22 cellular contexts compared by ENCODE assay signal in the genomic region with DNA sequence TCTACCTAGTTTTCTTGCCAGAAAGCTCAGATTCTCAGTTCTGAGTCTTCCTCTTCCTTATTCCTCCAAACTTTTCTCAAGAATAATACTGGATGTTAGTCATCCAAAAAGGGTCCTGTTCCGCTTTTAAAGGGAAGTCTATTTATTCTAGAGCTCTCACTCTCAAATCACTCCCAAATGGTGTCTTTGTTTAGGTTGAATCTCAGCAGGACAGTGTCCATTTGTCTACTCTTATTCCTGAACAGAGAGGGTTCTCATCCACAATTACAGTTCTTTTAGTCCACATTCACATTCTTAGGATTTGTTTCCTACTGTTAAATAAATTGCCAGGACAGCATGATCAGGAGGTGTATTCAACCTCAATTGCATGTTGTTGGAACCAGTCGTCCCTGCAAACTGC.
DNase-seq lines count a peak whose midpoint lies in the region; ATAC-seq, FAIRE-seq and TF ChIP-seq lines count a peak whose summit lies in the region.
"Had no signal": no experiment of that assay in that cellular context is flagged by ENCODE, and none has a peak within 500 bp of the region (broad histone marks: within the 10 kb centered on the region; RNA-seq: fewer than 3 reads in every experiment).

No MANE protein-coding gene starts in this region.

- CTCF ChIA-PET in GM12878 (lab: Yijun Ruan, JAX), result interaction anchor here (1.2 to 1.4 kb wide), 4 partner anchors 12 to 19 kb away, joined by 3 to 4 read pairs (median 3); no protein-coding TSS in a partner anchor

- H3K9me2 ChIP-seq in neural cell (ENCODE audit: insufficient read depth, low read length), result no peaks in the 10 kb centered on the region

- H3K9ac ChIP-seq in GM12878 (ENCODE audit: control insufficient read depth, insufficient read depth, low read length) (no peak overlapping the region), neural cell (ENCODE audit: low read length) (no peak overlapping the region)

- no peaks in the 10 kb centered on the region for H3K27me3 Mint-ChIP-seq in T-helper 2 cell treated with Interferon-gamma antibody and Interleukin-4, amounts not matched to agents 5 μg/mL and 100 μg/mL, for 36 hours (ENCODE audit: low read depth)
- H3K27me3 Mint-ChIP-seq in stimulated activated naive B cell treated with anti-CD40 and anti-IgM and Interleukin-4, amounts not matched to agents 10 μg/mL and 1 μg/mL and 100 μg/mL, for 72 hours, result no peaks in the 10 kb centered on the region
- H3K27me3 Mint-ChIP-seq: CD4-positive, CD25-positive, alpha-beta regulatory T cell; CD8-positive, alpha-beta memory T cell had no signal

- TF ChIP-seq POLR2A in GM12878 (IDR thresholded peaks at IDR 0.05; ENCODE audit: low read depth, low read length), result no peak

- RAD21 ChIA-PET in GM12878 (lab: Charles Lee; ENCODE audit: unreplicated experiment), result no interaction called here

- no peak overlapping the region for H3K4me2 ChIP-seq in GM12878 (ENCODE audit: control insufficient read depth, insufficient read depth)
- no peak overlapping the region for H3K4me2 ChIP-seq in neural cell (ENCODE audit: low read length)

- TF ChIP-seq RAD21 in GM12878 (IDR thresholded peaks at IDR 0.05; ENCODE audit: insufficient read depth, low read depth, low read length), result no peak
- no peak for TF ChIP-seq RAD21 in neural cell (conservative IDR thresholded peaks at IDR 0.05)

- H3K4me1 Mint-ChIP-seq in T-helper 2 cell treated with Interferon-gamma antibody and Interleukin-4, amounts not matched to agents 5 μg/mL and 100 μg/mL, for 36 hours (ENCODE audit: low read depth), result no peaks in the 10 kb centered on the region
- no peaks in the 10 kb centered on the region for H3K4me1 Mint-ChIP-seq in stimulated activated naive B cell treated with anti-CD40 and anti-IgM and Interleukin-4, amounts not matched to agents 10 μg/mL and 1 μg/mL and 100 μg/mL, for 72 hours
- H3K4me1 Mint-ChIP-seq: CD4-positive, CD25-positive, alpha-beta regulatory T cell; CD8-positive, alpha-beta memory T cell had no signal

- H3K27me3 ChIP-seq in GM12878 (replicated peaks in 1 of 2; ENCODE audit: control insufficient read depth in 2 of 2, insufficient read depth in 2 of 2, low read length in 1 of 2) (no peaks in the 10 kb centered on the region; a peak in 1 of 4 replicates), neural cell (ENCODE audit: insufficient read depth, low read depth, low read length) (no peaks in the 10 kb centered on the region)
- H3K27me3 ChIP-seq: BE2C had no signal

- intact Hi-C loops in GM12878 (cut with micrococcal nuclease; ENCODE audit: unreplicated experiment), result no loop called here

- H3K4me3 Mint-ChIP-seq in T-helper 2 cell treated with Interferon-gamma antibody and Interleukin-4, amounts not matched to agents 5 μg/mL and 100 μg/mL, for 36 hours, result no peak overlapping the region
- H3K4me3 Mint-ChIP-seq in stimulated activated naive B cell treated with anti-CD40 and anti-IgM and Interleukin-4, amounts not matched to agents 10 μg/mL and 1 μg/mL and 100 μg/mL, for 72 hours, result no peak overlapping the region
- H3K4me3 Mint-ChIP-seq: CD4-positive, CD25-positive, alpha-beta regulatory T cell; CD8-positive, alpha-beta memory T cell had no signal

- WGBS in GM12878 (ENCODE audit: insufficient coverage, insufficient replicate concordance, low lambda C conversion rate, missing lambda C conversion rate), result 14% methylated on average over 2 of the region's 2 CpGs

- H3K4me1 ChIP-seq in GM12878 (ENCODE audit: control insufficient read depth, insufficient read depth, low read length), result no peaks in the 10 kb centered on the region
- H3K4me1 ChIP-seq: BE2C, Caco-2 had no signal

- ATAC-seq in GM12878, result peak; percentile 40
- no peak for ATAC-seq in stimulated activated naive B cell treated with anti-CD40 and anti-IgM and Interleukin-4, amounts not matched to agents 10 μg/mL and 1 μg/mL and 100 μg/mL, for 72 hours (replicated peaks)

- no TSS peak for BruUV-seq in GM12878 (replicated peaks; lab: Mats Ljungman, UMichigan)

- H4K20me1 ChIP-seq in GM12878 (ENCODE audit: control insufficient read depth, insufficient read depth) (no peaks in the 10 kb centered on the region; the same call in 1 of the 2 replicates), neural cell (ENCODE audit: insufficient read depth) (no peaks in the 10 kb centered on the region)

- DNase-seq in NCI-H69 (lab: John Stamatoyannopoulos, UW), result peak; percentile 19
- DNase-seq in NOMO-1 treated with dmso at 0.1 percent for 144 hours (lab: John Stamatoyannopoulos, UW; ENCODE audit: unreplicated experiment), result peak; percentile 1
- DNase-seq in GM12878 (ENCODE audit: low read depth, low spot score), result no peak
- no peak for DNase-seq in T-helper 2 cell treated with Interferon-gamma antibody and Interleukin-4, amounts not matched to agents 5 μg/mL and 100 μg/mL, for 36 hours (ENCODE audit: low spot score)
- no peak for DNase-seq in DMS 273 treated with DMSO at 0.1 percent for 48 hours (lab: John Stamatoyannopoulos, UW)
- DNase-seq in NCI-H510A (lab: John Stamatoyannopoulos, UW), result no peak
- no peak for DNase-seq in stimulated activated naive B cell treated with anti-CD40 and anti-IgM and Interleukin-4, amounts not matched to agents 10 μg/mL and 1 μg/mL and 100 μg/mL, for 72 hours
- DNase-seq: ACHN; BE2C; C1 segment of cervical spinal cord; Caco-2; CD4-positive, CD25-positive, alpha-beta regulatory T cell; CD8-positive, alpha-beta memory T cell; DMS153; DMS79; GDM1; GOT3 had no signal

- SMC1A ChIA-PET in GM12878 (lab: Charles Lee; ENCODE audit: uncharacterized antibody, unreplicated experiment), result interaction anchor here (0.8 to 1.0 kb wide), 3 partner anchors 9 to 21 kb away, joined by 3 read pairs; no protein-coding TSS in a partner anchor

- no peaks in the 10 kb centered on the region for H3K36me3 ChIP-seq in GM12878 (ENCODE audit: control insufficient read depth in 2 of 2, insufficient read depth in 2 of 2, low read length in 1 of 2)
- no peaks in the 10 kb centered on the region for H3K36me3 ChIP-seq in neural cell (ENCODE audit: insufficient read depth, low read length)
- H3K36me3 ChIP-seq: BE2C, HAP-1 had no signal

- no peaks in the 10 kb centered on the region for H3K36me3 Mint-ChIP-seq in T-helper 2 cell treated with Interferon-gamma antibody and Interleukin-4, amounts not matched to agents 5 μg/mL and 100 μg/mL, for 36 hours (ENCODE audit: low read depth)
- no peaks in the 10 kb centered on the region for H3K36me3 Mint-ChIP-seq in stimulated activated naive B cell treated with anti-CD40 and anti-IgM and Interleukin-4, amounts not matched to agents 10 μg/mL and 1 μg/mL and 100 μg/mL, for 72 hours
- H3K36me3 Mint-ChIP-seq: CD4-positive, CD25-positive, alpha-beta regulatory T cell; CD8-positive, alpha-beta memory T cell had no signal

- TF ChIP-seq EP300 in GM12878 (IDR thresholded peaks at IDR 0.05; ENCODE audit: borderline replicate concordance in 1 of 2, control insufficient read depth in 1 of 2, low read depth in 2 of 2, low read length in 2 of 2) (no peak), neural cell (conservative IDR thresholded peaks at IDR 0.05; ENCODE audit: poor library complexity, severe bottlenecking) (no peak)

- no peak for FAIRE-seq in GM12878 (lab: Jason Lieb, UNC)
- FAIRE-seq: A204.1, D721Med had no signal

- in situ Hi-C loops in GM12878 (cut with MboI), result no loop called here

- H3K9me3 ChIP-seq in GM12878 (replicated peaks; ENCODE audit: control insufficient read depth, insufficient read depth, low read length), result no peaks in the 10 kb centered on the region
- no peaks in the 10 kb centered on the region for H3K9me3 ChIP-seq in neural cell (ENCODE audit: low read length)
- H3K9me3 ChIP-seq: BE2C, Caco-2, HAP-1 had no signal

- no peak overlapping the region for H2AFZ ChIP-seq in GM12878 (ENCODE audit: control insufficient read depth, low read depth, low read length)
- no peak overlapping the region for H2AFZ ChIP-seq in neural cell (ENCODE audit: low read depth, low read length)

- H3K27ac Mint-ChIP-seq in T-helper 2 cell treated with Interferon-gamma antibody and Interleukin-4, amounts not matched to agents 5 μg/mL and 100 μg/mL, for 36 hours, result no peak overlapping the region
- H3K27ac Mint-ChIP-seq in stimulated activated naive B cell treated with anti-CD40 and anti-IgM and Interleukin-4, amounts not matched to agents 10 μg/mL and 1 μg/mL and 100 μg/mL, for 72 hours, result no peak overlapping the region
- H3K27ac Mint-ChIP-seq: CD4-positive, CD25-positive, alpha-beta regulatory T cell; CD8-positive, alpha-beta memory T cell had no signal

- POLR2A ChIA-PET in GM12878 (lab: Charles Lee), result no interaction called here

- H3F3A ChIP-seq in neural cell (ENCODE audit: insufficient read depth, low read length, poor library complexity, severe bottlenecking), result no peaks in the 10 kb centered on the region

- TF ChIP-seq CTCF in GM12878 (IDR thresholded peaks at IDR 0.05 in 2 of 3, conservative IDR thresholded peaks at IDR 0.05 in 1 of 3; ENCODE audit: control insufficient read depth in 2 of 3, extremely low read depth in 1 of 3, insufficient read depth in 1 of 3, low read depth in 3 of 3, low read length in 3 of 3) (no peak), neural cell (IDR thresholded peaks at IDR 0.05; ENCODE audit: poor library complexity, severe bottlenecking) (no peak)

- no peaks in the 10 kb centered on the region for H3K9me3 Mint-ChIP-seq in T-helper 2 cell treated with Interferon-gamma antibody and Interleukin-4, amounts not matched to agents 5 μg/mL and 100 μg/mL, for 36 hours
- no peaks in the 10 kb centered on the region for H3K9me3 Mint-ChIP-seq in stimulated activated naive B cell treated with anti-CD40 and anti-IgM and Interleukin-4, amounts not matched to agents 10 μg/mL and 1 μg/mL and 100 μg/mL, for 72 hours

- no peaks in the 10 kb centered on the region for H3K79me2 ChIP-seq in GM12878 (ENCODE audit: control insufficient read depth, insufficient read depth, low read length)
- H3K79me2 ChIP-seq in neural cell (replicated peaks; ENCODE audit: insufficient read depth, low read length), result no peaks in the 10 kb centered on the region

- H3K27ac ChIP-seq in GM12878 (ENCODE audit: control insufficient read depth, insufficient read depth) (no peak overlapping the region), neural cell (ENCODE audit: low read length) (no peak overlapping the region)
- H3K27ac ChIP-seq: HL-60 had no signal

- no peak overlapping the region for H3K4me3 ChIP-seq in GM12878
- no peak overlapping the region for H3K4me3 ChIP-seq in neural cell (ENCODE audit: low read length)
- H3K4me3 ChIP-seq: HAP-1 had no signal

TF ChIP-seq in GM12878, 131 proteins besides CTCF, POLR2A, EP300 and RAD21 (continues in another document):
- peak; percentile 17; the same call in 1 of the 2 replicates for TF ChIP-seq SPI1 (IDR thresholded peaks at IDR 0.05; ENCODE audit: borderline replicate concordance, insufficient read depth, low read depth, low read length)

TF ChIP-seq in neural cell, 6 proteins besides CTCF, POLR2A, EP300 and RAD21 (continues in another document):
- no peak for TF ChIP-seq TAF1 (IDR thresholded peaks at IDR 0.05; ENCODE audit: low read depth)

Comparison
In these comparisons a context has a peak if more than half of its experiments do, and no peak if none do; other contexts are left out.
1. DNase-seq: peak in NCI-H69 (single experiment) and NOMO-1 treated with dmso at 0.1 percent for 144 hours (single experiment); none in GM12878 (single experiment), T-helper 2 cell treated with Interferon-gamma antibody and Interleukin-4, amounts not matched to agents 5 μg/mL and 100 μg/mL, for 36 hours (single experiment), DMS 273 treated with DMSO at 0.1 percent for 48 hours (single experiment), NCI-H510A (single experiment) and stimulated activated naive B cell treated with anti-CD40 and anti-IgM and Interleukin-4, amounts not matched to agents 10 μg/mL and 1 μg/mL and 100 μg/mL, for 72 hours (single experiment).